ENCODE assay signal across 1 cellular context in the genomic region with DNA sequence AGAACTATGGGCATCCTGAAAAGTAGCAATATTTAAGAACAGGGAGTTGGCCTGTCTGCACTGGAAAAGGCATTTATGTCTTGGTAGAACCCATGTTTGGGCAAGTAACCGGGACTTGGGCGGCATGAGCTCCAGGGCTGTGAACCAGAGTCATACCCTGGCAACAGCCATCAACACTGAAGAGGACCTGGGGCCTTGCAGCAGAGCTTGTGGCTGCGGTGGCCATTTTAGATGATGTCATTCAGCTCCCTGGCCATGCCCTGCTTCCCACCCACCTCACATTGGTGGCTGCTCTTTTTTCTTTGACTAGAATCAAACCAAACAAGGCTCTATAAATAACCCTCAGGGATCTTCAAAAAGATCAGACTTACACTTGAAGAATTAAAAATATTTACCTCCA.
TF ChIP-seq lines count a peak whose summit lies in the region.

No MANE protein-coding gene starts in this region.

TF ChIP-seq in IMR-90, 13 proteins besides CTCF, POLR2A, EP300 and RAD21 (continued from another document):
- TF ChIP-seq SMC3 (IDR thresholded peaks at IDR 0.05; ENCODE audit: low read depth, low read length): no peak
- TF ChIP-seq MAZ (IDR thresholded peaks at IDR 0.05; ENCODE audit: borderline replicate concordance, low read depth, low read length): no peak
- TF ChIP-seq, protein P1, sequence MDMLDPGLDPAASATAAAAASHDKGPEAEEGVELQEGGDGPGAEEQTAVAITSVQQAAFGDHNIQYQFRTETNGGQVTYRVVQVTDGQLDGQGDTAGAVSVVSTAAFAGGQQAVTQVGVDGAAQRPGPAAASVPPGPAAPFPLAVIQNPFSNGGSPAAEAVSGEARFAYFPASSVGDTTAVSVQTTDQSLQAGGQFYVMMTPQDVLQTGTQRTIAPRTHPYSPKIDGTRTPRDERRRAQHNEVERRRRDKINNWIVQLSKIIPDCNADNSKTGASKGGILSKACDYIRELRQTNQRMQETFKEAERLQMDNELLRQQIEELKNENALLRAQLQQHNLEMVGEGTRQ (IDR thresholded peaks at IDR 0.05; ENCODE audit: low read depth, low read length): no peak
- no peak for TF ChIP-seq FOS (IDR thresholded peaks at IDR 0.05; ENCODE audit: low read depth, low read length)
- TF ChIP-seq RCOR1 (IDR thresholded peaks at IDR 0.05; ENCODE audit: insufficient replicate concordance, low read length): no peak
- no peak for TF ChIP-seq NFE2L2 (IDR thresholded peaks at IDR 0.05; ENCODE audit: low read depth, low read length)
- TF ChIP-seq CHD1 (IDR thresholded peaks at IDR 0.05; ENCODE audit: low read depth, low read length): no peak
- TF ChIP-seq RFX5 (IDR thresholded peaks at IDR 0.05; ENCODE audit: low read depth, low read length): no peak
- TF ChIP-seq BHLHE40 (IDR thresholded peaks at IDR 0.05; ENCODE audit: low read depth, low read length): no peak
- TF ChIP-seq MXI1 (IDR thresholded peaks at IDR 0.05; ENCODE audit: borderline replicate concordance, low read depth, low read length): no peak
- TF ChIP-seq, protein P2, sequence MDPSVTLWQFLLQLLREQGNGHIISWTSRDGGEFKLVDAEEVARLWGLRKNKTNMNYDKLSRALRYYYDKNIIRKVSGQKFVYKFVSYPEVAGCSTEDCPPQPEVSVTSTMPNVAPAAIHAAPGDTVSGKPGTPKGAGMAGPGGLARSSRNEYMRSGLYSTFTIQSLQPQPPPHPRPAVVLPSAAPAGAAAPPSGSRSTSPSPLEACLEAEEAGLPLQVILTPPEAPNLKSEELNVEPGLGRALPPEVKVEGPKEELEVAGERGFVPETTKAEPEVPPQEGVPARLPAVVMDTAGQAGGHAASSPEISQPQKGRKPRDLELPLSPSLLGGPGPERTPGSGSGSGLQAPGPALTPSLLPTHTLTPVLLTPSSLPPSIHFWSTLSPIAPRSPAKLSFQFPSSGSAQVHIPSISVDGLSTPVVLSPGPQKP (IDR thresholded peaks at IDR 0.05; ENCODE audit: borderline replicate concordance, low read depth, low read length): no peak
TF ChIP-seq in IMR-90: peak in this region for 0.
